1 cellular context compared by ENCODE assay signal in the genomic region with DNA sequence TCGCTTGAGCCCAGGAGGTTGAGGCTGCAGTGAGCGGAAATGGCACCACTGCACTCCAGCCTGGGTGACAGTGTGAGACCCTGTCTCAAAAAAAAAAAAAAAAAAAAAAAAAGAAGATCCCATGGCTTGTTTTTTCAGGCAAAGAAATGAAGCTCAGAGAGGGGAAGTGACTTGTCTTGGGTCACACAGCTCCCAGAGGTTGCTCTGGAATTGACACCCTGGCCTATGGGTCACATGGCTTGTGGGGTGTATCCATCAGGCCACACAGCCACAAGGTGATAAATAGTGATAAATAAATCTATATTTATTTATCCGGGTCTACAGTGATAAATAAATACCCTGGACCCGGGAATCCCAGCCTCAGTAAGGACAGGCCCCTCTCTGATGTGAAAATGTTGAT.
TF ChIP-seq lines count a peak whose summit lies in the region.

No MANE protein-coding gene starts in this region.

TF ChIP-seq in GM12878, 131 proteins besides CTCF, POLR2A, EP300 and RAD21 (continued from another document):
- TF ChIP-seq, protein P1, sequence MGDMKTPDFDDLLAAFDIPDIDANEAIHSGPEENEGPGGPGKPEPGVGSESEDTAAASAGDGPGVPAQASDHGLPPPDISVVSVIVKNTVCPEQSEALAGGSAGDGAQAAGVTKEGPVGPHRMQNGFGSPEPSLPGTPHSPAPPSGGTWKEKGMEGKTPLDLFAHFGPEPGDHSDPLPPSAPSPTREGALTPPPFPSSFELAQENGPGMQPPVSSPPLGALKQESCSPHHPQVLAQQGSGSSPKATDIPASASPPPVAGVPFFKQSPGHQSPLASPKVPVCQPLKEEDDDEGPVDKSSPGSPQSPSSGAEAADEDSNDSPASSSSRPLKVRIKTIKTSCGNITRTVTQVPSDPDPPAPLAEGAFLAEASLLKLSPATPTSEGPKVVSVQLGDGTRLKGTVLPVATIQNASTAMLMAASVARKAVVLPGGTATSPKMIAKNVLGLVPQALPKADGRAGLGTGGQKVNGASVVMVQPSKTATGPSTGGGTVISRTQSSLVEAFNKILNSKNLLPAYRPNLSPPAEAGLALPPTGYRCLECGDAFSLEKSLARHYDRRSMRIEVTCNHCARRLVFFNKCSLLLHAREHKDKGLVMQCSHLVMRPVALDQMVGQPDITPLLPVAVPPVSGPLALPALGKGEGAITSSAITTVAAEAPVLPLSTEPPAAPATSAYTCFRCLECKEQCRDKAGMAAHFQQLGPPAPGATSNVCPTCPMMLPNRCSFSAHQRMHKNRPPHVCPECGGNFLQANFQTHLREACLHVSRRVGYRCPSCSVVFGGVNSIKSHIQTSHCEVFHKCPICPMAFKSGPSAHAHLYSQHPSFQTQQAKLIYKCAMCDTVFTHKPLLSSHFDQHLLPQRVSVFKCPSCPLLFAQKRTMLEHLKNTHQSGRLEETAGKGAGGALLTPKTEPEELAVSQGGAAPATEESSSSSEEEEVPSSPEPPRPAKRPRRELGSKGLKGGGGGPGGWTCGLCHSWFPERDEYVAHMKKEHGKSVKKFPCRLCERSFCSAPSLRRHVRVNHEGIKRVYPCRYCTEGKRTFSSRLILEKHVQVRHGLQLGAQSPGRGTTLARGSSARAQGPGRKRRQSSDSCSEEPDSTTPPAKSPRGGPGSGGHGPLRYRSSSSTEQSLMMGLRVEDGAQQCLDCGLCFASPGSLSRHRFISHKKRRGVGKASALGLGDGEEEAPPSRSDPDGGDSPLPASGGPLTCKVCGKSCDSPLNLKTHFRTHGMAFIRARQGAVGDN (IDR thresholded peaks at IDR 0.05), result no peak
- TF ChIP-seq, protein P2, sequence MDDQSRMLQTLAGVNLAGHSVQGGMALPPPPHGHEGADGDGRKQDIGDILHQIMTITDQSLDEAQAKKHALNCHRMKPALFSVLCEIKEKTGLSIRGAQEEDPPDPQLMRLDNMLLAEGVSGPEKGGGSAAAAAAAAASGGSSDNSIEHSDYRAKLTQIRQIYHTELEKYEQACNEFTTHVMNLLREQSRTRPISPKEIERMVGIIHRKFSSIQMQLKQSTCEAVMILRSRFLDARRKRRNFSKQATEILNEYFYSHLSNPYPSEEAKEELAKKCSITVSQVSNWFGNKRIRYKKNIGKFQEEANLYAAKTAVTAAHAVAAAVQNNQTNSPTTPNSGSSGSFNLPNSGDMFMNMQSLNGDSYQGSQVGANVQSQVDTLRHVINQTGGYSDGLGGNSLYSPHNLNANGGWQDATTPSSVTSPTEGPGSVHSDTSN (IDR thresholded peaks at IDR 0.05; ENCODE audit: insufficient replicate concordance, low read depth, low read length), result no peak
- TF ChIP-seq RAD51 (IDR thresholded peaks at IDR 0.05) (peak; percentile 56; the same call in 1 of the 2 replicates), ZNF207 (IDR thresholded peaks at IDR 0.05; ENCODE audit: borderline replicate concordance) (no peak), NRF1 (conservative IDR thresholded peaks at IDR 0.05; ENCODE audit: low read depth, low read length) (no peak)
